In genomic region chr3:57279685-57280084, GRCh38 we compare ENCODE assay signal across 19 cellular contexts. TPM values are rescaled to one million over a fixed set of nuclear protein-coding genes. Genes with fewer than 3 reads are reported as not detected.
"Had no signal": no experiment of that assay in that cellular context is flagged by ENCODE, and none has a peak within 500 bp of the region (broad histone marks: within the 10 kb centered on the region; RNA-seq: fewer than 3 reads in every experiment).

No MANE protein-coding gene starts in this region.

- H3K4me1 Mint-ChIP-seq: activated naive CD4-positive, alpha-beta T cell treated with anti-CD3 and anti-CD28 coated beads, Interleukin-2, amount 50 U/mL, for 24 hours; T-cell had no signal

- H3K9me3 Mint-ChIP-seq: activated naive CD4-positive, alpha-beta T cell treated with anti-CD3 and anti-CD28 coated beads, Interleukin-2, amount 50 U/mL, for 24 hours; activated T-helper 2 cell treated with anti-CD3 and anti-CD28 coated beads, Interferon-gamma antibody, Interleukin-2, Interleukin-4, amounts not matched to agents 10 μg/mL and 5 μg/mL and 100 μg/mL, durations not matched to agents 14 hours and 24 hours and 36 hours had no signal

- H3K27ac ChIP-seq: breast epithelium had no signal

- H3K4me3 Mint-ChIP-seq: activated naive CD4-positive, alpha-beta T cell treated with anti-CD3 and anti-CD28 coated beads, Interleukin-2, amount 50 U/mL, for 24 hours; activated T-cell treated with anti-CD3 and anti-CD28 coated beads, Interleukin-2, amount 50 U/mL, for 72 hours; T-cell had no signal

- H3K27ac Mint-ChIP-seq: activated naive CD4-positive, alpha-beta T cell treated with anti-CD3 and anti-CD28 coated beads, Interleukin-2, amount 50 U/mL, for 24 hours; activated T-cell treated with anti-CD3 and anti-CD28 coated beads, Interleukin-2, amount 50 U/mL, for 72 hours; activated T-helper 2 cell treated with anti-CD3 and anti-CD28 coated beads, Interferon-gamma antibody, Interleukin-2, Interleukin-4, amounts not matched to agents 10 μg/mL and 5 μg/mL and 100 μg/mL, durations not matched to agents 14 hours and 24 hours and 36 hours; T-cell had no signal

- H3K27me3 Mint-ChIP-seq: activated naive CD4-positive, alpha-beta T cell treated with anti-CD3 and anti-CD28 coated beads, Interleukin-2, amount 50 U/mL, for 24 hours had no signal

- H3K36me3 Mint-ChIP-seq: activated naive CD4-positive, alpha-beta T cell treated with anti-CD3 and anti-CD28 coated beads, Interleukin-2, amount 50 U/mL, for 24 hours had no signal

- DNase-seq: activated CD4-positive, alpha-beta T cell treated with anti-CD3 and anti-CD28 coated beads for 4 hours; activated CD4-positive, alpha-beta T cell treated with anti-CD3 and anti-CD28 coated beads, Interleukin-2, amount 50 U/mL, for 4 hours; activated CD8-positive, alpha-beta memory T cell treated with anti-CD3 and anti-CD28 coated beads for 24 hours; activated T-cell treated with anti-CD3 and anti-CD28 coated beads, Interleukin-2, amount 50 U/mL, for 72 hours; aorta; central memory CD4-positive, alpha-beta T cell; Karpas-422; NCI-H1105 treated with DMSO at 0.1 percent for 48 hours; NCI-H1436 treated with DMSO at 0.1 percent for 48 hours; NCI-H187; NCI-H2081 treated with DMSO at 0.1 percent for 48 hours; NCI-H446; SIG-M5; T-cell had no signal

RNA-seq across cellular contexts. Expression of gene ASB14, which starts 12.8 kb away (rescaled TPM):
- total RNA-seq: activated T-cell treated with anti-CD3 and anti-CD28 coated beads, Interleukin-2, amount 50 U/mL, for 72 hours; activated T-helper 2 cell treated with anti-CD3 and anti-CD28 coated beads, Interferon-gamma antibody, Interleukin-2, Interleukin-4, amounts not matched to agents 10 μg/mL and 5 μg/mL and 100 μg/mL, durations not matched to agents 14 hours and 24 hours and 36 hours; aorta; breast epithelium; chondrocyte; T-cell; T-helper 2 cell treated with Interferon-gamma antibody and Interleukin-4, amounts not matched to agents 100 ng/mL and 5 ng/mL, for 36 hours had no signal
